In genomic region chr6:139290787-139291294, GRCh38 we compare ENCODE assay signal across 8 cellular contexts. TPM values are rescaled to one million over a fixed set of nuclear protein-coding genes. Genes with fewer than 3 reads are reported as not detected.
DNase-seq lines count a peak whose midpoint lies in the region; ATAC-seq and TF ChIP-seq lines count a peak whose summit lies in the region.

No MANE protein-coding gene starts in this region.

- peak overlapping the region; percentile 29 for H3K4me3 ChIP-seq in coronary artery
- peak overlapping the region; percentile 37 for H3K4me3 ChIP-seq in naive thymus-derived CD4-positive, alpha-beta T cell (ENCODE audit: low read length)

- no peaks in the 10 kb centered on the region for H3K27me3 ChIP-seq in naive thymus-derived CD4-positive, alpha-beta T cell (ENCODE audit: control insufficient read depth in 2 of 2, insufficient read depth in 2 of 2, low read length in 2 of 2)

- CTCF ChIA-PET in naive thymus-derived CD4-positive, alpha-beta T cell (lab: Charles Lee): interaction anchor here (0.6 to 3.3 kb wide), 12 partner anchors 28 to 166 kb away, joined by 3 to 31 read pairs (median 5); partner anchors contain the start of gene CITED2

- H3K36me3 Mint-ChIP-seq in activated CD4-positive, alpha-beta T cell treated with anti-CD3 and anti-CD28 coated beads, Interleukin-2, amount 10 ng/mL, durations not matched to agents 24 days and 14 days (ENCODE audit: low read depth): peaks cover 8% of the 10 kb centered on the region
- peaks cover 5 to 14% (median 13%) of the 10 kb centered on the region in 5 donors for H3K36me3 Mint-ChIP-seq in naive thymus-derived CD4-positive, alpha-beta T cell

- peaks cover 10% of the 10 kb centered on the region for H3K9me3 Mint-ChIP-seq in activated CD4-positive, alpha-beta T cell treated with anti-CD3 and anti-CD28 coated beads, Interleukin-2, amount 10 ng/mL, durations not matched to agents 24 days and 14 days
- peaks cover 0 to 5% (median 2%) of the 10 kb centered on the region in 11 donors for H3K9me3 Mint-ChIP-seq in naive thymus-derived CD4-positive, alpha-beta T cell

- intact Hi-C loops in activated CD4-positive, alpha-beta T cell treated with anti-CD3 and anti-CD28 coated beads, Interleukin-2, amount 10 ng/mL, durations not matched to agents 24 days and 14 days (cut with micrococcal nuclease): loop anchor here (1.0 to 5.0 kb wide), 12 partner anchors 12 to 472 kb away; partner anchors contain the start of genes CITED2 and REPS1
- intact Hi-C loops in naive thymus-derived CD4-positive, alpha-beta T cell (cut with micrococcal nuclease): loop anchor here (1.0 to 5.0 kb wide), 19 partner anchors 12 to 518 kb away; partner anchors contain the start of genes ABRACL (in 2 of the 2), CCDC28A (in 2 of the 2), CITED2 (in 2 of the 2) and HECA (in 1 of the 2)

- peak overlapping the region; percentile 57 to 67 for H3K27ac ChIP-seq in coronary artery
- H3K27ac ChIP-seq in naive thymus-derived CD4-positive, alpha-beta T cell (ENCODE audit: low read depth, low read length): peak overlapping the region; percentile 75

- peak overlapping the region; percentile 99 for H3K27ac Mint-ChIP-seq in activated CD4-positive, alpha-beta T cell treated with anti-CD3 and anti-CD28 coated beads, Interleukin-2, amount 10 ng/mL, durations not matched to agents 24 days and 14 days
- H3K27ac Mint-ChIP-seq in naive thymus-derived CD4-positive, alpha-beta T cell: peak overlapping the region; percentile 93 to 99 (median 98)

- TF ChIP-seq CTCF in coronary artery (IDR thresholded peaks at IDR 0.05): no peak

- peak; percentile 67 for ATAC-seq in HG02610 (IDR thresholded peaks at IDR 0.05; ENCODE audit: unreplicated experiment)
- ATAC-seq in naive thymus-derived CD4-positive, alpha-beta T cell: peak; percentile 79

- H3K36me3 ChIP-seq in naive thymus-derived CD4-positive, alpha-beta T cell (ENCODE audit: control insufficient read depth in 2 of 3, insufficient read depth in 3 of 3, low read length in 3 of 3): no peaks in the 10 kb centered on the region

- POLR2A ChIA-PET in naive thymus-derived CD4-positive, alpha-beta T cell (lab: Charles Lee): interaction anchor here (0.6 to 6.2 kb wide), 28 partner anchors 11 to 304 kb away, joined by 3 to 81 read pairs (median 5); partner anchors contain the start of gene CITED2

- H3K4me3 Mint-ChIP-seq in activated CD4-positive, alpha-beta T cell treated with anti-CD3 and anti-CD28 coated beads, Interleukin-2, amount 10 ng/mL, durations not matched to agents 24 days and 14 days: peak overlapping the region; percentile 74
- H3K4me3 Mint-ChIP-seq in naive thymus-derived CD4-positive, alpha-beta T cell: peak overlapping the region; percentile 78 to 92 (median 86)

- H3K27me3 Mint-ChIP-seq in activated CD4-positive, alpha-beta T cell treated with anti-CD3 and anti-CD28 coated beads, Interleukin-2, amount 10 ng/mL, durations not matched to agents 24 days and 14 days: no peaks in the 10 kb centered on the region
- H3K27me3 Mint-ChIP-seq in naive thymus-derived CD4-positive, alpha-beta T cell: no peaks in the 10 kb centered on the region

- H3K4me1 Mint-ChIP-seq in activated CD4-positive, alpha-beta T cell treated with anti-CD3 and anti-CD28 coated beads, Interleukin-2, amount 10 ng/mL, durations not matched to agents 24 days and 14 days: peaks cover 44% of the 10 kb centered on the region
- peaks cover 28 to 79% (median 70%) of the 10 kb centered on the region in 7 donors for H3K4me1 Mint-ChIP-seq in naive thymus-derived CD4-positive, alpha-beta T cell

- peak; percentile 86 for DNase-seq in activated CD4-positive, alpha-beta T cell treated with anti-CD3 and anti-CD28 coated beads, Interleukin-2, amount 10 ng/mL, durations not matched to agents 24 days and 14 days
- no peak for DNase-seq in activated CD4-positive, alpha-beta T cell treated with anti-CD3 and anti-CD28 coated beads for 48 hours
- peak; percentile 70 for DNase-seq in NCI-H146 (lab: John Stamatoyannopoulos, UW)
- DNase-seq in coronary artery (ENCODE audit: low spot score): no peak
- DNase-seq in naive thymus-derived CD4-positive, alpha-beta T cell: peak in 7 of 9 donors; percentile 54 to 89 (median 75)
- no peak for DNase-seq in islet precursor cell
- DNase-seq in SK-N-DZ (ENCODE audit: low spot score): no peak

- peaks cover 33 to 39% of the 10 kb centered on the region in 2 donors for H3K4me1 ChIP-seq in naive thymus-derived CD4-positive, alpha-beta T cell (ENCODE audit: control insufficient read depth in 2 of 2, insufficient read depth in 2 of 2, low read length in 2 of 2)

- no peaks in the 10 kb centered on the region for H3K9me3 ChIP-seq in naive thymus-derived CD4-positive, alpha-beta T cell (ENCODE audit: control insufficient read depth in 2 of 3, low read length in 3 of 3)

RNA-seq across cellular contexts. Expression of gene TXLNB, which starts 1.0 kb away (rescaled TPM):
- total RNA-seq in activated CD4-positive, alpha-beta T cell treated with anti-CD3 and anti-CD28 coated beads, Interleukin-2, amount 10 ng/mL, durations not matched to agents 24 days and 14 days: 0.09 TPM in 1 of 2 replicates, not detected in the other
- 1 to 10 TPM in 1 of 5 experiments, under 1 TPM in 4; 0.29 to 1.1 (median 0.66) TPM for total RNA-seq in naive thymus-derived CD4-positive, alpha-beta T cell
- polyA plus RNA-seq in naive thymus-derived CD4-positive, alpha-beta T cell: under 1 TPM; 0.12 to 0.44 TPM
- polyA plus RNA-seq in SK-N-DZ (2014; cell fraction: cytosol; rRNA removed): 0.02 TPM in 1 of 2 replicates, not detected in the other
- 0.05 TPM in 1 of 2 replicates, not detected in the other for polyA plus RNA-seq in SK-N-DZ (2014; cell fraction: nucleus; rRNA removed)

Comparison
In these comparisons a context has a peak if more than half of its experiments do, and no peak if none do; other contexts are left out.
1. DNase-seq: peak in activated CD4-positive, alpha-beta T cell treated with anti-CD3 and anti-CD28 coated beads, Interleukin-2, amount 10 ng/mL, durations not matched to agents 24 days and 14 days (single experiment), NCI-H146 (single experiment) and naive thymus-derived CD4-positive, alpha-beta T cell (7 of 9); none in activated CD4-positive, alpha-beta T cell treated with anti-CD3 and anti-CD28 coated beads for 48 hours (single experiment), coronary artery (single experiment), islet precursor cell (single experiment) and SK-N-DZ (single experiment).